ENCODE assay signal across 28 cellular contexts in the genomic region with DNA sequence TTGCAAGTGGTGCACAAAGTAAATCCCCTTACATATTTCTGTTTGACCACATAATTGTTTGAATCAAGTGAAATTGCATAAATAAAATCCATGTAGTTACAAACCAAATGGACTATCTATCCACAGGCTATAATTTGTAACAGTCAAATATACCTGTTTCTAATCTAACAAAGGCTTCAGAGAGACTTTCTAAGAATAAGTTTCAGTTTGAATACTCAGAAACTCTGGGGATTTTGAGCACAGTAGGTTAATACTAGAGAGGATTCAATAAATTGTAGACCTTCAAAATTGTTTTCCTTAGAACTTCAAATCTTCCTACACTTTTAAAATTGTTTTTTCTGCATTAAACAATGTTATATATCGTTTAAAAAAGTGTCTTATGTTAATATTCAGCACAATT.
"Had no signal": no experiment of that assay in that cellular context is flagged by ENCODE, and none has a peak within 500 bp of the region (broad histone marks: within the 10 kb centered on the region; RNA-seq: fewer than 3 reads in every experiment).

No MANE protein-coding gene starts in this region.

- DNase-seq: activated CD4-positive, alpha-beta memory T cell treated with anti-CD3 and anti-CD28 coated beads for 36 hours; activated CD4-positive, alpha-beta T cell treated with anti-CD3 and anti-CD28 coated beads for 36 hours; activated CD4-positive, alpha-beta T cell treated with anti-CD3 and anti-CD28 coated beads, Interleukin-2, amount 10 ng/mL, durations not matched to agents 24 days and 14 days; activated CD4-positive, CD25-positive, alpha-beta regulatory T cell; activated CD4-positive, CD25-positive, alpha-beta regulatory T cell treated with anti-CD3 and anti-CD28 coated beads, Interleukin-2, amount 50 U/mL, for 72 hours; activated CD8-positive, alpha-beta memory T cell treated with anti-CD3 and anti-CD28 coated beads, Interleukin-2, amount 10 ng/mL, durations not matched to agents 7 days and 5 days; activated CD8-positive, alpha-beta memory T cell treated with anti-CD3 and anti-CD28 coated beads, Interleukin-2, amount 50 U/mL, for 4 hours; activated CD8-positive, alpha-beta T cell treated with anti-CD3 and anti-CD28 coated beads, Interleukin-2, amount 10 ng/mL, durations not matched to agents 7 days and 5 days; activated effector memory CD4-positive, alpha-beta T cell treated with anti-CD3 and anti-CD28 coated beads, Interleukin-2, amount 50 U/mL, for 16 hours; activated naive CD4-positive, alpha-beta T cell treated with anti-CD3 and anti-CD28 coated beads, Interleukin-2, amount 10 ng/mL, durations not matched to agents 7 days and 5 days; activated naive CD8-positive, alpha-beta T cell treated with anti-CD3 and anti-CD28 coated beads, Interleukin-2, amount 10 ng/mL, durations not matched to agents 7 days and 5 days; activated T-cell treated with anti-CD3 and anti-CD28 coated beads, Interleukin-2, amount 50 U/mL, for 1 hour; activated T-cell treated with anti-CD3 and anti-CD28 coated beads, Interleukin-2, amount 50 U/mL, for 48 hours; central memory CD4-positive, alpha-beta T cell; cerebellar nuclear complex; dorsolateral prefrontal cortex; effector memory CD4-positive, alpha-beta T cell; endodermal cell; foreskin fibroblast; head of caudate nucleus; T-helper 2 cell had no signal

- H3K4me1 ChIP-seq: ascending aorta, breast epithelium had no signal

- H3K4me3 ChIP-seq: ascending aorta, breast epithelium, cardiac muscle cell, coronary artery, dorsolateral prefrontal cortex had no signal

- H3K36me3 ChIP-seq: ascending aorta, breast epithelium, cardiac muscle cell had no signal

- H3K9me3 ChIP-seq: ascending aorta had no signal

- FAIRE-seq: frontal cortex had no signal

- ATAC-seq: activated CD4-positive, alpha-beta T cell treated with anti-CD3 and anti-CD28 coated beads for 36 hours; activated CD8-positive, alpha-beta memory T cell treated with anti-CD3 and anti-CD28 coated beads, Interleukin-2, amount 10 ng/mL, durations not matched to agents 7 days and 5 days; activated CD8-positive, alpha-beta T cell treated with anti-CD3 and anti-CD28 coated beads, Interleukin-2, amount 10 ng/mL, durations not matched to agents 7 days and 5 days; activated naive CD4-positive, alpha-beta T cell treated with anti-CD3 and anti-CD28 coated beads, Interleukin-2, amount 50 U/mL, for 72 hours; esophagus mucosa had no signal

- H3K27ac ChIP-seq: ascending aorta, breast epithelium, cardiac muscle cell, coronary artery, dorsolateral prefrontal cortex had no signal
